19 cellular contexts compared by ENCODE assay signal in the genomic region with DNA sequence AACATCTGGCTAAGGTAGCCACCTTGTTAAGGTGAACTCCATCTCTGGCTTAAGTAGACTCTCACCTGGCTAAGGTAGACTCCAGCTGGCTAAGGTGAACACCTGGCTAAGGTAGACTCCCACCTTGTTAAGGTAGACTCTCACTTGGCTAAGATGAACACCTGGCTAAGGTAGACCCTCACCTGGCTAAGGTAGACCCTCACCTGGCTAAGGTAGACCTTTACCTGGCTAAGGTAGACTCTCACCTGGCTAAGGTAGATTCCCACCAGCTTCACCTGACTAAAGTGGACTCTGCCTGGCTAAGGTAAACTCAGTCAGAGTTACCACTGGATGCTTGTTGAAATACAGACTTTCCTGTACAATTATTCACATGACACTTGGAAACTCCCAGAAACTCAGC. TPM values are rescaled to one million over a fixed set of nuclear protein-coding genes. Genes with fewer than 3 reads are reported as not detected.
DNase-seq lines count a peak whose midpoint lies in the region; ATAC-seq and TF ChIP-seq lines count a peak whose summit lies in the region.
"Had no signal": no experiment of that assay in that cellular context is flagged by ENCODE, and none has a peak within 500 bp of the region (broad histone marks: within the 10 kb centered on the region; RNA-seq: fewer than 3 reads in every experiment).

No MANE protein-coding gene starts in this region.

- DNase-seq in activated CD4-positive, alpha-beta T cell treated with anti-CD3 and anti-CD28 coated beads, Interleukin-2, amount 10 ng/mL, durations not matched to agents 7 days and 5 days: no peak
- DNase-seq in activated CD4-positive, alpha-beta T cell treated with anti-CD3 and anti-CD28 coated beads for 4 hours: no peak
- DNase-seq in CD8-positive, alpha-beta memory T cell: no peak
- no peak for DNase-seq in activated CD8-positive, alpha-beta T cell treated with anti-CD3 and anti-CD28 coated beads, Interleukin-2, amount 10 ng/mL, durations not matched to agents 7 days and 5 days
- no peak for DNase-seq in natural killer cell
- no peak for DNase-seq in NCI-H345 treated with DMSO at 0.1 percent for 48 hours (lab: John Stamatoyannopoulos, UW; ENCODE audit: unreplicated experiment)
- no peak for DNase-seq in prostate gland (ENCODE audit: low spot score)
- no peak for DNase-seq in mesendoderm
- DNase-seq: activated CD8-positive, alpha-beta memory T cell treated with anti-CD3 and anti-CD28 coated beads, Interleukin-2, amount 50 U/mL, for 48 hours; BE2C; cortex of kidney; heart left ventricle; left lung; NCI-H2107; NCI-H510A treated with DMSO at 0.1 percent for 48 hours; stimulated activated CD4-positive, alpha-beta T cell treated with anti-CD3 and anti-CD28 coated beads, Interleukin-4, amount 100 ng/mL, for 24 hours; T1000 had no signal

- POLR2A ChIA-PET in activated CD4-positive, alpha-beta T cell treated with anti-CD3 and anti-CD28 coated beads, Interleukin-2, amount 10 ng/mL, durations not matched to agents 7 days and 5 days (lab: Charles Lee): no interaction called here
- POLR2A ChIA-PET in CD8-positive, alpha-beta memory T cell (lab: Charles Lee): interaction anchor here (0.7 kb wide), 1 partner anchor 32 kb away, joined by 3 read pairs; no protein-coding TSS in a partner anchor
- POLR2A ChIA-PET in activated CD8-positive, alpha-beta T cell treated with anti-CD3 and anti-CD28 coated beads, Interleukin-2, amount 10 ng/mL, durations not matched to agents 7 days and 5 days (lab: Charles Lee): interaction anchor here (1.4 kb wide), 1 partner anchor 24 kb away, joined by 4 read pairs; the partner anchor contains the start of gene PIN1

- H2BK120ac ChIP-seq in mesendoderm (ENCODE audit: low read depth, low read length): no peak overlapping the region

- intact Hi-C loops in natural killer cell (cut with micrococcal nuclease) (no loop called here), prostate gland (cut with DNase I) (no loop called here)

- no peak for TF ChIP-seq POLR2A in prostate gland (IDR thresholded peaks at IDR 0.05)

- H3K4me3 Mint-ChIP-seq in activated CD4-positive, alpha-beta T cell treated with anti-CD3 and anti-CD28 coated beads, Interleukin-2, amount 10 ng/mL, durations not matched to agents 7 days and 5 days: no peak overlapping the region
- H3K4me3 Mint-ChIP-seq in CD8-positive, alpha-beta memory T cell: peak overlapping the region; percentile 82 to 96 (median 91)
- H3K4me3 Mint-ChIP-seq in activated CD8-positive, alpha-beta T cell treated with anti-CD3 and anti-CD28 coated beads, Interleukin-2, amount 10 ng/mL, durations not matched to agents 7 days and 5 days: peak overlapping the region; percentile 73
- peak overlapping the region; percentile 88 for H3K4me3 Mint-ChIP-seq in natural killer cell
- H3K4me3 Mint-ChIP-seq: mesothelial cell of epicardium had no signal

- no peak overlapping the region for H3K4ac ChIP-seq in mesendoderm (ENCODE audit: low read depth, low read length)

- H3K9me3 ChIP-seq in CD8-positive, alpha-beta memory T cell (ENCODE audit: low read length): no peaks in the 10 kb centered on the region
- no peaks in the 10 kb centered on the region for H3K9me3 ChIP-seq in prostate gland
- H3K9me3 ChIP-seq: A549, BE2C, left lung had no signal

- no peak for ATAC-seq in activated CD8-positive, alpha-beta T cell treated with anti-CD3 and anti-CD28 coated beads, Interleukin-2, amount 10 ng/mL, durations not matched to agents 7 days and 5 days
- ATAC-seq in natural killer cell: no peak
- ATAC-seq: A549, heart left ventricle, left lung had no signal

- no peak overlapping the region for H3K18ac ChIP-seq in mesendoderm (ENCODE audit: low read length)

- H3K79me2 ChIP-seq in mesendoderm (ENCODE audit: control insufficient read depth, insufficient read depth, low read length): no peaks in the 10 kb centered on the region

- no peak overlapping the region for H4K5ac ChIP-seq in mesendoderm (ENCODE audit: low read length)

- H3K79me1 ChIP-seq in mesendoderm (ENCODE audit: low read length): no peaks in the 10 kb centered on the region

- peak overlapping the region; percentile 51 for H3K4me3 ChIP-seq in CD8-positive, alpha-beta memory T cell (ENCODE audit: low read length)
- H3K4me3 ChIP-seq in prostate gland (no peak overlapping the region), mesendoderm (ENCODE audit: low read length) (no peak overlapping the region)
- H3K4me3 ChIP-seq: A549, heart left ventricle, left lung had no signal

- no peak overlapping the region for H3K56ac ChIP-seq in mesendoderm (ENCODE audit: low read length)

- no peak overlapping the region for H3K4me2 ChIP-seq in mesendoderm (ENCODE audit: low read length)
- H3K4me2 ChIP-seq: A549 had no signal

- peaks cover 3% of the 10 kb centered on the region for H3K9me3 Mint-ChIP-seq in activated CD4-positive, alpha-beta T cell treated with anti-CD3 and anti-CD28 coated beads, Interleukin-2, amount 10 ng/mL, durations not matched to agents 7 days and 5 days
- H3K9me3 Mint-ChIP-seq in CD8-positive, alpha-beta memory T cell: no peaks in the 10 kb centered on the region
- no peaks in the 10 kb centered on the region for H3K9me3 Mint-ChIP-seq in activated CD8-positive, alpha-beta T cell treated with anti-CD3 and anti-CD28 coated beads, Interleukin-2, amount 10 ng/mL, durations not matched to agents 7 days and 5 days (ENCODE audit: insufficient read depth)
- H3K9me3 Mint-ChIP-seq in natural killer cell: no peaks in the 10 kb centered on the region

- no peak overlapping the region for H2AK5ac ChIP-seq in mesendoderm (ENCODE audit: low read length)

- H3K4me1 Mint-ChIP-seq in activated CD4-positive, alpha-beta T cell treated with anti-CD3 and anti-CD28 coated beads, Interleukin-2, amount 10 ng/mL, durations not matched to agents 7 days and 5 days: peaks cover 78% of the 10 kb centered on the region
- H3K4me1 Mint-ChIP-seq in CD8-positive, alpha-beta memory T cell: peaks cover 60 to 88% (median 71%) of the 10 kb centered on the region in 3 donors
- H3K4me1 Mint-ChIP-seq in activated CD8-positive, alpha-beta T cell treated with anti-CD3 and anti-CD28 coated beads, Interleukin-2, amount 10 ng/mL, durations not matched to agents 7 days and 5 days (ENCODE audit: low read depth): peaks cover 74% of the 10 kb centered on the region
- peaks cover 37 to 50% of the 10 kb centered on the region in 2 donors for H3K4me1 Mint-ChIP-seq in natural killer cell
- H3K4me1 Mint-ChIP-seq: mesothelial cell of epicardium had no signal

- H3K4me1 ChIP-seq in CD8-positive, alpha-beta memory T cell (ENCODE audit: insufficient read depth, low read length): peaks cover 74% of the 10 kb centered on the region
- H3K4me1 ChIP-seq in prostate gland (replicated peaks) (no peaks in the 10 kb centered on the region), mesendoderm (ENCODE audit: control insufficient read depth, low read depth, low read length) (no peaks in the 10 kb centered on the region)
- H3K4me1 ChIP-seq: A549, BE2C had no signal

- CTCF ChIA-PET in activated CD4-positive, alpha-beta T cell treated with anti-CD3 and anti-CD28 coated beads, Interleukin-2, amount 10 ng/mL, durations not matched to agents 7 days and 5 days (lab: Charles Lee): interaction anchor here (0.6 to 2.1 kb wide), 2 partner anchors 11 to 284 kb away, joined by 3 to 6 read pairs; no protein-coding TSS in a partner anchor
- CTCF ChIA-PET in CD8-positive, alpha-beta memory T cell (lab: Charles Lee): interaction anchor here (0.9 to 1.2 kb wide), 4 partner anchors 10 to 31 kb away, joined by 3 to 4 read pairs (median 3); partner anchors contain the start of gene UBL5
- CTCF ChIA-PET in activated CD8-positive, alpha-beta T cell treated with anti-CD3 and anti-CD28 coated beads, Interleukin-2, amount 10 ng/mL, durations not matched to agents 7 days and 5 days (lab: Charles Lee): interaction anchor here (0.8 to 2.1 kb wide), 5 partner anchors 11 to 233 kb away, joined by 3 to 10 read pairs (median 6); partner anchors contain the start of gene PIN1

- peak overlapping the region; percentile 98 for H3K27ac Mint-ChIP-seq in activated CD4-positive, alpha-beta T cell treated with anti-CD3 and anti-CD28 coated beads, Interleukin-2, amount 10 ng/mL, durations not matched to agents 7 days and 5 days
- H3K27ac Mint-ChIP-seq in CD8-positive, alpha-beta memory T cell: peak overlapping the region in 7 of 8 donors; percentile 67 to 100 (median 99)
- peak overlapping the region; percentile 91 for H3K27ac Mint-ChIP-seq in activated CD8-positive, alpha-beta T cell treated with anti-CD3 and anti-CD28 coated beads, Interleukin-2, amount 10 ng/mL, durations not matched to agents 7 days and 5 days
- peak overlapping the region; percentile 90 to 92 for H3K27ac Mint-ChIP-seq in natural killer cell
- H3K27ac Mint-ChIP-seq: mesothelial cell of epicardium had no signal

- TF ChIP-seq CTCF in natural killer cell (IDR thresholded peaks at IDR 0.05) (no peak), prostate gland (IDR thresholded peaks at IDR 0.05) (no peak)

- no peaks in the 10 kb centered on the region for H3K36me3 ChIP-seq in CD8-positive, alpha-beta memory T cell (ENCODE audit: insufficient read depth, low read length)
- H3K36me3 ChIP-seq in prostate gland: no peaks in the 10 kb centered on the region
- H3K36me3 ChIP-seq in mesendoderm (ENCODE audit: control insufficient read depth, insufficient read depth, low read length): no peaks in the 10 kb centered on the region
- H3K36me3 ChIP-seq: BE2C, left lung had no signal

- no peaks in the 10 kb centered on the region for H3K27me3 ChIP-seq in CD8-positive, alpha-beta memory T cell (ENCODE audit: insufficient read depth, low read length, poor library complexity, severe bottlenecking)
- H3K27me3 ChIP-seq in prostate gland (replicated peaks; ENCODE audit: insufficient read depth) (no peaks in the 10 kb centered on the region), mesendoderm (ENCODE audit: insufficient read depth, low read length, poor library complexity) (no peaks in the 10 kb centered on the region)
- H3K27me3 ChIP-seq: BE2C, left lung had no signal

- H2BK5ac ChIP-seq in mesendoderm (ENCODE audit: low read length): no peak overlapping the region

- no peak overlapping the region for H3K27ac ChIP-seq in CD8-positive, alpha-beta memory T cell (ENCODE audit: low read depth, low read length)
- H3K27ac ChIP-seq in prostate gland (no peak overlapping the region), mesendoderm (ENCODE audit: low read depth, low read length) (no peak overlapping the region)
- H3K27ac ChIP-seq: A549, left lung had no signal

- H2BK15ac ChIP-seq in mesendoderm (replicated peaks; ENCODE audit: low read depth): no peak overlapping the region

- H3K9ac ChIP-seq in mesendoderm (ENCODE audit: low read length): no peak overlapping the region

- peaks cover 25% of the 10 kb centered on the region for H3K36me3 Mint-ChIP-seq in activated CD4-positive, alpha-beta T cell treated with anti-CD3 and anti-CD28 coated beads, Interleukin-2, amount 10 ng/mL, durations not matched to agents 7 days and 5 days (ENCODE audit: low read depth)
- H3K36me3 Mint-ChIP-seq in CD8-positive, alpha-beta memory T cell: peaks cover 3 to 9% (median 4%) of the 10 kb centered on the region in 3 donors
- H3K36me3 Mint-ChIP-seq in activated CD8-positive, alpha-beta T cell treated with anti-CD3 and anti-CD28 coated beads, Interleukin-2, amount 10 ng/mL, durations not matched to agents 7 days and 5 days (ENCODE audit: low read depth): peaks cover 27% of the 10 kb centered on the region
- no peaks in the 10 kb centered on the region for H3K36me3 Mint-ChIP-seq in natural killer cell

- H4K8ac ChIP-seq in mesendoderm (ENCODE audit: low read depth, low read length): no peak overlapping the region

- H3K23ac ChIP-seq in mesendoderm (ENCODE audit: low read length): no peak overlapping the region

- no peaks in the 10 kb centered on the region for H3K27me3 Mint-ChIP-seq in activated CD4-positive, alpha-beta T cell treated with anti-CD3 and anti-CD28 coated beads, Interleukin-2, amount 10 ng/mL, durations not matched to agents 7 days and 5 days
- H3K27me3 Mint-ChIP-seq in CD8-positive, alpha-beta memory T cell: no peaks in the 10 kb centered on the region
- H3K27me3 Mint-ChIP-seq in activated CD8-positive, alpha-beta T cell treated with anti-CD3 and anti-CD28 coated beads, Interleukin-2, amount 10 ng/mL, durations not matched to agents 7 days and 5 days (ENCODE audit: low read depth): no peaks in the 10 kb centered on the region
- H3K27me3 Mint-ChIP-seq in natural killer cell (ENCODE audit: low read depth in 2 of 2): no peaks in the 10 kb centered on the region

RNA-seq across cellular contexts. Expression of gene PIN1, which starts 23.6 kb away (rescaled TPM):
- total RNA-seq in activated CD4-positive, alpha-beta T cell treated with anti-CD3 and anti-CD28 coated beads, Interleukin-2, amount 10 ng/mL, durations not matched to agents 7 days and 5 days: 10 to 100 TPM; 87.1 to 92.5 TPM
- 100 to 1,000 TPM; 103 to 110 TPM for total RNA-seq in CD8-positive, alpha-beta memory T cell
- polyA plus RNA-seq in CD8-positive, alpha-beta memory T cell: 112 TPM
- total RNA-seq in activated CD8-positive, alpha-beta T cell treated with anti-CD3 and anti-CD28 coated beads, Interleukin-2, amount 10 ng/mL, durations not matched to agents 7 days and 5 days: 100 to 1,000 TPM; 114 to 117 TPM
- total RNA-seq in natural killer cell (10 to 100 TPM; 68.3 to 82.6 (median 74.8) TPM), prostate gland (100 to 1,000 TPM; 167 to 202 TPM)
- 58.6 TPM for polyA plus RNA-seq in mesendoderm (2013, experiment 1 of 2)
- 60.9 TPM for polyA plus RNA-seq in mesendoderm (2013, experiment 2 of 2)

RNA-seq across cellular contexts. Expression of gene UBL5, which starts 31.0 kb away (rescaled TPM):
- total RNA-seq in activated CD4-positive, alpha-beta T cell treated with anti-CD3 and anti-CD28 coated beads, Interleukin-2, amount 10 ng/mL, durations not matched to agents 7 days and 5 days: 100 to 1,000 TPM; 313 to 349 TPM
- 100 to 1,000 TPM; 326 to 340 TPM for total RNA-seq in CD8-positive, alpha-beta memory T cell
- polyA plus RNA-seq in CD8-positive, alpha-beta memory T cell: 789 TPM
- 100 to 1,000 TPM; 383 to 395 TPM for total RNA-seq in activated CD8-positive, alpha-beta T cell treated with anti-CD3 and anti-CD28 coated beads, Interleukin-2, amount 10 ng/mL, durations not matched to agents 7 days and 5 days
- total RNA-seq in natural killer cell: 100 to 1,000 TPM; 193 to 239 (median 194) TPM
- 100 to 1,000 TPM; 543 to 675 TPM for total RNA-seq in prostate gland
- 348 TPM for polyA plus RNA-seq in mesendoderm (2013, experiment 1 of 2)
- polyA plus RNA-seq in mesendoderm (2013, experiment 2 of 2): 352 TPM

RNA-seq across cellular contexts. Expression of gene FBXL12, which starts 39.9 kb away (rescaled TPM):
- 10 to 100 TPM; 20.9 to 25.6 TPM for total RNA-seq in activated CD4-positive, alpha-beta T cell treated with anti-CD3 and anti-CD28 coated beads, Interleukin-2, amount 10 ng/mL, durations not matched to agents 7 days and 5 days
- total RNA-seq in CD8-positive, alpha-beta memory T cell: 10 to 100 TPM; 24.6 to 25.3 TPM
- 17.2 TPM for polyA plus RNA-seq in CD8-positive, alpha-beta memory T cell
- total RNA-seq in activated CD8-positive, alpha-beta T cell treated with anti-CD3 and anti-CD28 coated beads, Interleukin-2, amount 10 ng/mL, durations not matched to agents 7 days and 5 days: 10 to 100 TPM; 26.4 to 29.0 TPM
- total RNA-seq in natural killer cell: 10 to 100 TPM; 36.9 to 46.8 (median 43.6) TPM
- 10 to 100 TPM; 17.6 to 50.6 TPM for total RNA-seq in prostate gland
- 22.9 TPM for polyA plus RNA-seq in mesendoderm (2013, experiment 1 of 2)
- polyA plus RNA-seq in mesendoderm (2013, experiment 2 of 2): 23.8 TPM
